ENCODE assay signal across 16 cellular contexts in genomic region chr1:183418696-183419095, GRCh38. TPM values are rescaled to one million over a fixed set of nuclear protein-coding genes. Genes with fewer than 3 reads are reported as not detected.
DNase-seq lines count a peak whose midpoint lies in the region; ATAC-seq and TF ChIP-seq lines count a peak whose summit lies in the region.
"Had no signal": no experiment of that assay in that cellular context is flagged by ENCODE, and none has a peak within 500 bp of the region (broad histone marks: within the 10 kb centered on the region; RNA-seq: fewer than 3 reads in every experiment).

No MANE protein-coding gene starts in this region.

- H3K4me1 Mint-ChIP-seq in CD4-positive, alpha-beta memory T cell = peaks cover 18 to 29% (median 24%) of the 10 kb centered on the region in 4 donors
- peaks cover 18 to 24% of the 10 kb centered on the region in 2 donors for H3K4me1 Mint-ChIP-seq in effector memory CD8-positive, alpha-beta T cell (ENCODE audit: low read depth in 2 of 2)
- peaks cover 22% of the 10 kb centered on the region for H3K4me1 Mint-ChIP-seq in nephron progenitor cell

- peaks cover 44 to 59% of the 10 kb centered on the region in 2 donors for H3K27me3 Mint-ChIP-seq in CD4-positive, alpha-beta memory T cell
- H3K27me3 Mint-ChIP-seq in effector memory CD8-positive, alpha-beta T cell = peaks cover 73 to 75% of the 10 kb centered on the region in 2 donors
- peaks cover 77% of the 10 kb centered on the region for H3K27me3 Mint-ChIP-seq in nephron progenitor cell (ENCODE audit: low read depth, poor library complexity)

- H3K9me3 ChIP-seq in CD4-positive, alpha-beta memory T cell (ENCODE audit: control insufficient read depth in 1 of 2, low read length in 2 of 2) = no peaks in the 10 kb centered on the region
- no peaks in the 10 kb centered on the region for H3K9me3 ChIP-seq in Karpas-422 (ENCODE audit: low read length)
- no peaks in the 10 kb centered on the region for H3K9me3 ChIP-seq in osteoblast (ENCODE audit: low read depth, low read length)
- H3K9me3 ChIP-seq: esophagus muscularis mucosa, lower lobe of right lung, tibial artery had no signal

- H3K27me3 ChIP-seq in CD4-positive, alpha-beta memory T cell (ENCODE audit: insufficient read depth, low read length) = peaks cover 17% of the 10 kb centered on the region
- H3K27me3 ChIP-seq in Karpas-422 (ENCODE audit: low read length) (no peaks in the 10 kb centered on the region), osteoblast (ENCODE audit: insufficient read depth, low read length) (peaks cover 57% of the 10 kb centered on the region)
- H3K27me3 ChIP-seq: BLaER1 had no signal

- CTCF ChIA-PET in CD4-positive, alpha-beta memory T cell (lab: Charles Lee; ENCODE audit: partially characterized antibody) = no interaction called here

- POLR2A ChIA-PET in CD4-positive, alpha-beta memory T cell (lab: Charles Lee; ENCODE audit: partially characterized antibody) = no interaction called here

- no peak overlapping the region for H3K27ac Mint-ChIP-seq in CD4-positive, alpha-beta memory T cell
- H3K27ac Mint-ChIP-seq in effector memory CD8-positive, alpha-beta T cell = no peak overlapping the region
- no peak overlapping the region for H3K27ac Mint-ChIP-seq in nephron progenitor cell
- H3K27ac Mint-ChIP-seq: activated B cell treated with CpG ODN at 0.5 μM for 24 hours; activated CD8-positive, alpha-beta memory T cell treated with anti-CD3 and anti-CD28 coated beads, Interleukin-2, amount 10 ng/mL, durations not matched to agents 7 days and 5 days had no signal

- H2AFZ ChIP-seq in Karpas-422 (ENCODE audit: low read length) (no peak overlapping the region), osteoblast (ENCODE audit: low read length) (no peak overlapping the region)

- no peak overlapping the region for H3K4me3 ChIP-seq in CD4-positive, alpha-beta memory T cell (ENCODE audit: low read length in 2 of 2)
- H3K4me3 ChIP-seq in Karpas-422 (ENCODE audit: low read length) (no peak overlapping the region), osteoblast (ENCODE audit: insufficient read depth, low read length) (no peak overlapping the region)
- H3K4me3 ChIP-seq: BLaER1 had no signal

- TF ChIP-seq CTCF in nephron progenitor cell (IDR thresholded peaks at IDR 0.05) (no peak), osteoblast (IDR thresholded peaks at IDR 0.05; ENCODE audit: extremely low read depth, low read depth, low read length) (no peak)

- H4K20me1 ChIP-seq in Karpas-422 (ENCODE audit: insufficient read depth, low read depth, low read length) (no peaks in the 10 kb centered on the region), osteoblast (ENCODE audit: insufficient read depth, low read length) (no peaks in the 10 kb centered on the region)
- H4K20me1 ChIP-seq: BLaER1 had no signal

- ATAC-seq in effector memory CD8-positive, alpha-beta T cell (replicated peaks) = no peak
- ATAC-seq: activated CD8-positive, alpha-beta memory T cell treated with anti-CD3 and anti-CD28 coated beads, Interleukin-2, amount 10 ng/mL, durations not matched to agents 7 days and 5 days had no signal

- H3K27ac ChIP-seq in CD4-positive, alpha-beta memory T cell (ENCODE audit: low read depth, low read length) = no peak overlapping the region
- H3K27ac ChIP-seq in Karpas-422 (ENCODE audit: low read length) (no peak overlapping the region), osteoblast (ENCODE audit: low read depth, low read length) (no peak overlapping the region)
- H3K27ac ChIP-seq: BLaER1, esophagus muscularis mucosa, lower lobe of right lung, tibial artery had no signal

- no peak overlapping the region for H3K9ac ChIP-seq in Karpas-422 (ENCODE audit: low read length)
- H3K9ac ChIP-seq: BLaER1 had no signal

- intact Hi-C loops in CD4-positive, alpha-beta memory T cell (cut with micrococcal nuclease) = no loop called here

- H3K4me2 ChIP-seq in Karpas-422 (ENCODE audit: low read depth, low read length, poor library complexity, severe bottlenecking) (no peak overlapping the region), osteoblast (ENCODE audit: insufficient read depth, low read length) (no peak overlapping the region)
- H3K4me2 ChIP-seq: BLaER1 had no signal

- H3K36me3 Mint-ChIP-seq in CD4-positive, alpha-beta memory T cell = no peaks in the 10 kb centered on the region
- H3K36me3 Mint-ChIP-seq in effector memory CD8-positive, alpha-beta T cell (ENCODE audit: insufficient read depth) = no peaks in the 10 kb centered on the region
- no peaks in the 10 kb centered on the region for H3K36me3 Mint-ChIP-seq in nephron progenitor cell (ENCODE audit: low read depth)

- H3K9me3 Mint-ChIP-seq in CD4-positive, alpha-beta memory T cell = peaks cover 0 to 14% (median 2%) of the 10 kb centered on the region in 8 donors
- H3K9me3 Mint-ChIP-seq in effector memory CD8-positive, alpha-beta T cell = peaks cover 0 to 6% of the 10 kb centered on the region in 2 donors
- no peaks in the 10 kb centered on the region for H3K9me3 Mint-ChIP-seq in nephron progenitor cell
- H3K9me3 Mint-ChIP-seq: activated B cell treated with CpG ODN at 0.5 μM for 24 hours had no signal

- H3K79me2 ChIP-seq in Karpas-422 (ENCODE audit: low read length) = no peaks in the 10 kb centered on the region
- H3K79me2 ChIP-seq in osteoblast (ENCODE audit: insufficient read depth, low read length) = no peaks in the 10 kb centered on the region

- peak overlapping the region in 7 of 8 donors; percentile 49 to 80 (median 70) for H3K4me3 Mint-ChIP-seq in CD4-positive, alpha-beta memory T cell
- H3K4me3 Mint-ChIP-seq in effector memory CD8-positive, alpha-beta T cell = peak overlapping the region; percentile 45 to 65
- H3K4me3 Mint-ChIP-seq in nephron progenitor cell = peak overlapping the region; percentile 83
- H3K4me3 Mint-ChIP-seq: activated CD8-positive, alpha-beta memory T cell treated with anti-CD3 and anti-CD28 coated beads, Interleukin-2, amount 10 ng/mL, durations not matched to agents 7 days and 5 days had no signal

- no peaks in the 10 kb centered on the region for H3K36me3 ChIP-seq in CD4-positive, alpha-beta memory T cell (ENCODE audit: insufficient read depth, low read length)
- H3K36me3 ChIP-seq in Karpas-422 (ENCODE audit: insufficient read depth, low read length) = no peaks in the 10 kb centered on the region
- no peaks in the 10 kb centered on the region for H3K36me3 ChIP-seq in osteoblast (ENCODE audit: insufficient read depth, low read length)
- H3K36me3 ChIP-seq: BLaER1, esophagus muscularis mucosa, lower lobe of right lung, tibial artery had no signal

- H3K9me2 ChIP-seq in Karpas-422 (replicated peaks; ENCODE audit: insufficient read depth, low read length) = no peaks in the 10 kb centered on the region

- no peak for DNase-seq in CD4-positive, alpha-beta memory T cell
- DNase-seq in NCI-H2227 (lab: John Stamatoyannopoulos, UW; ENCODE audit: unreplicated experiment) = peak; percentile 14
- no peak for DNase-seq in effector memory CD8-positive, alpha-beta T cell
- no peak for DNase-seq in nephron progenitor cell
- DNase-seq in iPS-NIHi7 (ENCODE audit: extremely low spot score) = no peak
- DNase-seq in Karpas-422 = no peak
- no peak for DNase-seq in ureter (ENCODE audit: low spot score)
- no peak for DNase-seq in osteoblast (ENCODE audit: insufficient read length, low spot score, missing footprints)
- DNase-seq: activated B cell treated with CpG ODN at 0.5 μM for 24 hours; activated CD8-positive, alpha-beta memory T cell treated with anti-CD3 and anti-CD28 coated beads, Interleukin-2, amount 10 ng/mL, durations not matched to agents 7 days and 5 days; activated naive CD4-positive, alpha-beta T cell treated with anti-CD3 and anti-CD28 coated beads, Interleukin-2, amount 50 U/mL, for 16 hours; OCI-M1; tibial artery had no signal

- peaks cover 15% of the 10 kb centered on the region for H3K4me1 ChIP-seq in CD4-positive, alpha-beta memory T cell (ENCODE audit: insufficient read depth, low read length)
- H3K4me1 ChIP-seq in Karpas-422 (ENCODE audit: low read length) (no peaks in the 10 kb centered on the region), osteoblast (ENCODE audit: insufficient read depth, low read length) (peaks cover 5% of the 10 kb centered on the region)
- H3K4me1 ChIP-seq: BLaER1 had no signal

RNA-seq across cellular contexts. Expression of gene NMNAT2, which starts 0.5 kb away (rescaled TPM):
- not detected for total RNA-seq in CD4-positive, alpha-beta memory T cell
- not detected for polyA plus RNA-seq in CD4-positive, alpha-beta memory T cell
- not detected in 2 replicates for total RNA-seq in Karpas-422 (2014; rRNA removed; shearing (Covaris generic); ENCODE audit: low replicate concordance)
- total RNA-seq in ureter = 0.99 TPM
- total RNA-seq in osteoblast = 2.5 and 5.6 TPM in 2 replicates
- total RNA-seq: activated B cell treated with CpG ODN at 0.5 μM for 24 hours; activated CD8-positive, alpha-beta memory T cell treated with anti-CD3 and anti-CD28 coated beads, Interleukin-2, amount 10 ng/mL, durations not matched to agents 7 days and 5 days had no signal

RNA-seq across cellular contexts. Expression of gene SMG7, which starts 53.6 kb away (rescaled TPM):
- 10 to 100 TPM; 66.1 to 66.5 TPM for total RNA-seq in CD4-positive, alpha-beta memory T cell
- polyA plus RNA-seq in CD4-positive, alpha-beta memory T cell = 10 to 100 TPM; 15.0 to 37.9 TPM
- 41.1 and 99.7 TPM in 2 replicates for total RNA-seq in Karpas-422 (2014; rRNA removed; shearing (Covaris generic); ENCODE audit: low replicate concordance)
- total RNA-seq in ureter (83.7 TPM), osteoblast (25.0 TPM in 2 replicates)
